In genomic region chr16:10269632-10270031, GRCh38 we compare ENCODE assay signal across 28 cellular contexts.
"Had no signal": no experiment of that assay in that cellular context is flagged by ENCODE, and none has a peak within 500 bp of the region (broad histone marks: within the 10 kb centered on the region; RNA-seq: fewer than 3 reads in every experiment).

No MANE protein-coding gene starts in this region.

- H3K27me3 Mint-ChIP-seq: naive thymus-derived CD4-positive, alpha-beta T cell; progenitor cell of endocrine pancreas; stimulated activated naive B cell treated with anti-CD40 and anti-IgM and Interleukin-4, amounts not matched to agents 10 μg/mL and 1 μg/mL and 100 μg/mL, for 72 hours; stimulated activated naive CD8-positive, alpha-beta T cell treated with anti-CD3 and anti-CD28 coated beads, Interleukin-15, Interleukin-2, amounts not matched to agents 100 ng/mL and 50 ng/mL, for 24 hours had no signal

- DNase-seq: naive thymus-derived CD4-positive, alpha-beta T cell; natural killer cell; ovary; posterior cingulate gyrus; psoas muscle; right cardiac atrium; spleen; stimulated activated CD4-positive, alpha-beta T cell treated with anti-CD3 and anti-CD28 coated beads, Interleukin-12 subunit alpha, Interleukin-12 subunit beta, amount 100 ng/mL, for 4 hours; stimulated activated CD4-positive, alpha-beta T cell treated with anti-CD3 and anti-CD28 coated beads, Interleukin-1b, Interleukin-23, amount 100 ng/mL, for 48 hours; stimulated activated CD4-positive, alpha-beta T cell treated with anti-CD3 and anti-CD28 coated beads, Interleukin-4, amount 100 ng/mL, for 1 hour; stimulated activated CD4-positive, alpha-beta T cell treated with anti-CD3 and anti-CD28 coated beads, Interleukin-4, amount 100 ng/mL, for 4 hours; stimulated activated CD8-positive, alpha-beta memory T cell treated with anti-CD3 and anti-CD28 coated beads, Interleukin-4, amount 100 ng/mL, for 48 hours; stimulated activated naive B cell treated with anti-CD40 and anti-IgM and Interleukin-4, amounts not matched to agents 10 μg/mL and 1 μg/mL and 100 μg/mL, for 72 hours; stimulated activated naive CD4-positive, alpha-beta T cell treated with Interleukin-2 at 50 U/mL for 16 hours; stomach; trophoblast cell had no signal

- H3K4me3 ChIP-seq: neural progenitor cell, ovary, psoas muscle, skin epidermis, smooth muscle cell, spleen, stomach, thoracic aorta, thyroid gland, tibial nerve, upper lobe of left lung, vagina had no signal

- H3K4me3 Mint-ChIP-seq: naive thymus-derived CD4-positive, alpha-beta T cell; natural killer cell; nephron; neural progenitor cell; stimulated activated naive B cell treated with anti-CD40 and anti-IgM and Interleukin-4, amounts not matched to agents 10 μg/mL and 1 μg/mL and 100 μg/mL, for 72 hours; stimulated activated naive CD8-positive, alpha-beta T cell treated with anti-CD3 and anti-CD28 coated beads, Interleukin-15, Interleukin-2, amounts not matched to agents 100 ng/mL and 50 ng/mL, for 24 hours had no signal

- ATAC-seq: naive thymus-derived CD4-positive, alpha-beta T cell; natural killer cell; right cardiac atrium; stimulated activated naive B cell treated with anti-CD40 and anti-IgM and Interleukin-4, amounts not matched to agents 10 μg/mL and 1 μg/mL and 100 μg/mL, for 72 hours had no signal

- H3K27ac Mint-ChIP-seq: naive thymus-derived CD4-positive, alpha-beta T cell; natural killer cell; nephron; neural progenitor cell; progenitor cell of endocrine pancreas; stimulated activated naive B cell treated with anti-CD40 and anti-IgM and Interleukin-4, amounts not matched to agents 10 μg/mL and 1 μg/mL and 100 μg/mL, for 72 hours; stimulated activated naive CD8-positive, alpha-beta T cell treated with anti-CD3 and anti-CD28 coated beads, Interleukin-15, Interleukin-2, amounts not matched to agents 100 ng/mL and 50 ng/mL, for 24 hours had no signal

- H3K27ac ChIP-seq: neural progenitor cell, ovary, parathyroid adenoma, psoas muscle, skin epidermis, spleen, stomach, tibial nerve, upper lobe of left lung, vagina had no signal

- H3K27me3 ChIP-seq: neural progenitor cell, ovary, spleen, thyroid gland, tibial nerve, upper lobe of left lung, vagina had no signal

- H3K9me3 Mint-ChIP-seq: natural killer cell had no signal

- H3K36me3 ChIP-seq: neural progenitor cell, ovary, spleen, stomach, thoracic aorta, thyroid gland, tibial nerve, upper lobe of left lung, vagina had no signal

- H3K4me1 ChIP-seq: neural progenitor cell, parathyroid adenoma, psoas muscle, spleen, stomach, tibial nerve, upper lobe of left lung, vagina had no signal

- H3K9me3 ChIP-seq: ovary, psoas muscle, thoracic aorta, thyroid gland, vagina had no signal

- H3K36me3 Mint-ChIP-seq: natural killer cell; neural progenitor cell; stimulated activated naive B cell treated with anti-CD40 and anti-IgM and Interleukin-4, amounts not matched to agents 10 μg/mL and 1 μg/mL and 100 μg/mL, for 72 hours had no signal

- H3K4me1 Mint-ChIP-seq: natural killer cell, nephron, neural progenitor cell had no signal
